In genomic region chr10:116852246-116852645, GRCh38 we compare ENCODE assay signal across 18 cellular contexts. TPM values are rescaled to one million over a fixed set of nuclear protein-coding genes. Genes with fewer than 3 reads are reported as not detected.
DNase-seq lines count a peak whose midpoint lies in the region; ATAC-seq and TF ChIP-seq lines count a peak whose summit lies in the region.
"Had no signal": no experiment of that assay in that cellular context is flagged by ENCODE, and none has a peak within 500 bp of the region (broad histone marks: within the 10 kb centered on the region; RNA-seq: fewer than 3 reads in every experiment).

No MANE protein-coding gene starts in this region.

- peak overlapping the region in 2 of 3 experiments; percentile 37 to 50 for H3K4me3 Mint-ChIP-seq in nephron
- peak overlapping the region; percentile 58 for H3K4me3 Mint-ChIP-seq in type B pancreatic cell
- H3K4me3 Mint-ChIP-seq: CD4-positive, alpha-beta memory T cell; HFFc6 had no signal

- H4K20me1 ChIP-seq in PC-3 (ENCODE audit: low read length) = no peaks in the 10 kb centered on the region

- ATAC-seq in PC-3 (no peak), HG02885 (IDR thresholded peaks at IDR 0.05; ENCODE audit: poor library complexity, unreplicated experiment) (no peak), GM21526 (IDR thresholded peaks at IDR 0.05; ENCODE audit: low FRiP score, unreplicated experiment) (no peak)

- H3K4me1 ChIP-seq in PC-3 (ENCODE audit: insufficient read depth, low read length) = peaks cover 7% of the 10 kb centered on the region
- H3K4me1 ChIP-seq: HAP-1 had no signal

- no peaks in the 10 kb centered on the region for H3K9me2 ChIP-seq in PC-3 (replicated peaks; ENCODE audit: low read length)

- intact Hi-C loops in PC-3 (cut with micrococcal nuclease) = no loop called here

- H3K4me1 Mint-ChIP-seq in nephron = peaks cover 14% of the 10 kb centered on the region
- peaks cover 17% of the 10 kb centered on the region for H3K4me1 Mint-ChIP-seq in type B pancreatic cell (ENCODE audit: unreplicated experiment)

- no peak overlapping the region for H3K4me2 ChIP-seq in PC-3 (ENCODE audit: low read length)

- H3K9ac ChIP-seq in PC-3 (ENCODE audit: low read length) = no peak overlapping the region

- H3K4me3 ChIP-seq in PC-3 (ENCODE audit: low read length) = no peak overlapping the region
- H3K4me3 ChIP-seq: HAP-1 had no signal

- no peaks in the 10 kb centered on the region for H3K27me3 ChIP-seq in PC-3 (ENCODE audit: low read length)

- TF ChIP-seq CTCF in PC-3 (conservative IDR thresholded peaks at IDR 0.05; ENCODE audit: low read depth, low read length) = no peak
- TF ChIP-seq CTCF in VCaP (conservative IDR thresholded peaks at IDR 0.05) = no peak
- no peak for TF ChIP-seq CTCF in nephron (IDR thresholded peaks at IDR 0.05; ENCODE audit: unreplicated experiment in 3 of 3)
- no peak for TF ChIP-seq CTCF in type B pancreatic cell (conservative IDR thresholded peaks at IDR 0.05)

- H3K36me3 Mint-ChIP-seq in nephron (ENCODE audit: low read depth) (no peaks in the 10 kb centered on the region), type B pancreatic cell (no peaks in the 10 kb centered on the region)
- H3K36me3 Mint-ChIP-seq: CD4-positive, alpha-beta memory T cell had no signal

- peaks cover 5% of the 10 kb centered on the region for H3K9me3 Mint-ChIP-seq in nephron
- no peaks in the 10 kb centered on the region for H3K9me3 Mint-ChIP-seq in type B pancreatic cell
- H3K9me3 Mint-ChIP-seq: HFFc6 had no signal

- H3K36me3 ChIP-seq in PC-3 (ENCODE audit: low read depth, low read length) = no peaks in the 10 kb centered on the region
- H3K36me3 ChIP-seq: HAP-1 had no signal

- CTCF ChIA-PET in PC-3 (lab: Charles Lee) = no interaction called here

- H3K27me3 Mint-ChIP-seq in nephron (ENCODE audit: low read depth) (no peaks in the 10 kb centered on the region), type B pancreatic cell (no peaks in the 10 kb centered on the region)

- peak overlapping the region in 1 of 3 experiments; percentile 4 for H3K27ac Mint-ChIP-seq in nephron
- H3K27ac Mint-ChIP-seq in type B pancreatic cell = no peak overlapping the region
- H3K27ac Mint-ChIP-seq: CD4-positive, alpha-beta memory T cell; HFFc6 had no signal

- H2AFZ ChIP-seq in PC-3 (ENCODE audit: low read length) = no peak overlapping the region

- no peaks in the 10 kb centered on the region for H3F3A ChIP-seq in PC-3 (ENCODE audit: low read length, unreplicated experiment)

- no peak overlapping the region for H3K27ac ChIP-seq in PC-3 (ENCODE audit: low read length)
- H3K27ac ChIP-seq in VCaP = peak overlapping the region; percentile 20

- DNase-seq in PC-3 (peak; percentile 32), type B pancreatic cell (ENCODE audit: extremely low spot score, unreplicated experiment) (no peak), NCI-H2081 (lab: John Stamatoyannopoulos, UW) (no peak)
- DNase-seq: C1 segment of cervical spinal cord; Calu3; CD4-positive, alpha-beta memory T cell; COR-L47; DMS53; DMS79 treated with DMSO at 0.1 percent for 48 hours; GF-D8; GOT3; HFFc6 had no signal

- H3K9me3 ChIP-seq in PC-3 (ENCODE audit: low read length) = no peaks in the 10 kb centered on the region

- no TSS peak for BruUV-seq in PC-3 (replicated peaks; lab: Mats Ljungman, UMichigan)

- H3K79me2 ChIP-seq in PC-3 (ENCODE audit: low read length) = no peaks in the 10 kb centered on the region

- POLR2A ChIA-PET in PC-3 (lab: Charles Lee; ENCODE audit: unreplicated experiment) = no interaction called here

RNA-seq across cellular contexts. Expression of gene ENO4, which starts 2.9 kb away (rescaled TPM):
- 0.35 TPM in 1 of 2 replicates, not detected in the other for total RNA-seq in PC-3 (2014; rRNA removed)
- total RNA-seq in type B pancreatic cell (ENCODE audit: low replicate concordance) = 1.4 and 4.4 TPM in 2 replicates
- total RNA-seq: CD4-positive, alpha-beta memory T cell; G401; HFFc6 had no signal
